ENCODE assay signal across 7 cellular contexts in genomic region chr5:112738180-112738560, GRCh38. TPM values are rescaled to one million over a fixed set of nuclear protein-coding genes. Genes with fewer than 3 reads are reported as not detected.
DNase-seq lines count a peak whose midpoint lies in the region; ATAC-seq and TF ChIP-seq lines count a peak whose summit lies in the region.

No MANE protein-coding gene starts in this region.

- intact Hi-C loops in HCT116 (cut with micrococcal nuclease), result no loop called here

- H3K4me2 ChIP-seq in HCT116 (ENCODE audit: low read length), result peak overlapping the region; percentile 91

- H3K9ac ChIP-seq in HCT116 (ENCODE audit: low read length) (peak overlapping the region; percentile 51; the same call in 1 of the 2 replicates), liver (ENCODE audit: low read depth in 1 of 2, low read length in 2 of 2) (no peak overlapping the region)

- H3K9me2 ChIP-seq in HCT116 (ENCODE audit: insufficient read depth), result no peaks in the 10 kb centered on the region

- H3K9me3 ChIP-seq in HCT116 (ENCODE audit: control insufficient read depth in 1 of 2, insufficient read depth in 1 of 2, low read depth in 1 of 2, low read length in 2 of 2) (no peaks in the 10 kb centered on the region), liver (ENCODE audit: control insufficient read depth in 4 of 4, low read length in 3 of 4) (no peaks in the 10 kb centered on the region), thoracic aorta (no peaks in the 10 kb centered on the region)

- POLR2A ChIA-PET in HCT116 (lab: Charles Lee), result no interaction called here

- no peaks in the 10 kb centered on the region for H3K27me3 ChIP-seq in HCT116 (ENCODE audit: insufficient read depth, low read length)
- no peaks in the 10 kb centered on the region for H3K27me3 ChIP-seq in liver (ENCODE audit: control insufficient read depth in 4 of 4, insufficient read depth in 4 of 4, low read length in 3 of 4)
- H3K27me3 ChIP-seq in thoracic aorta (replicated peaks; ENCODE audit: insufficient read depth), result no peaks in the 10 kb centered on the region

- TF ChIP-seq POLR2A in HCT116 (IDR thresholded peaks at IDR 0.05; ENCODE audit: borderline replicate concordance, extremely low read depth, insufficient read depth, insufficient read length), result no peak

- TF ChIP-seq RAD21 in HCT116 (IDR thresholded peaks at IDR 0.05; ENCODE audit: low read depth) (no peak), liver (IDR thresholded peaks at IDR 0.05) (no peak)

- H3K4me1 ChIP-seq in HCT116 (ENCODE audit: control insufficient read depth in 1 of 2, insufficient read depth in 2 of 2, low read length in 2 of 2) (peaks cover 0 to 13% of the 10 kb centered on the region in 2 experiments; a peak in 2 of 4 replicates), liver (ENCODE audit: control insufficient read depth in 4 of 4, insufficient read depth in 4 of 4, low read length in 3 of 4) (peaks cover 0 to 13% (median 0%) of the 10 kb centered on the region in 4 donors), thoracic aorta (ENCODE audit: control insufficient read depth in 1 of 2, low read depth in 2 of 2) (peaks cover 18 to 42% of the 10 kb centered on the region in 2 donors)

- TF ChIP-seq CTCF in HCT116 (IDR thresholded peaks at IDR 0.05 in 2 of 3, conservative IDR thresholded peaks at IDR 0.05 in 1 of 3; ENCODE audit: borderline replicate concordance in 1 of 3, insufficient read depth in 1 of 3, low read depth in 2 of 3, low read length in 2 of 3) (no peak), liver (IDR thresholded peaks at IDR 0.05; ENCODE audit: low read depth, low read length, missing input control) (no peak), thoracic aorta (IDR thresholded peaks at IDR 0.05) (no peak)

- ATAC-seq in HCT116 (peak; percentile 2; the same call in 1 of the 2 replicates), thoracic aorta (ENCODE audit: insufficient number of reproducible peaks, low FRiP score, low read depth) (no peak)

- WGBS in liver, result 64% methylated on average over 5 of the region's 5 CpGs

- BruUV-seq in HCT116 (replicated peaks; lab: Mats Ljungman, UMichigan), result TSS peak; percentile 51

- H3K36me3 ChIP-seq in HCT116 (ENCODE audit: control insufficient read depth in 1 of 2, insufficient read depth in 2 of 2, low read length in 2 of 2) (no peaks in the 10 kb centered on the region), liver (ENCODE audit: control insufficient read depth in 4 of 4, insufficient read depth in 3 of 4, low read depth in 1 of 4, low read length in 3 of 4) (no peaks in the 10 kb centered on the region), thoracic aorta (no peaks in the 10 kb centered on the region)

- H3K4me3 ChIP-seq in GM08714 (ENCODE audit: low read length) (peak overlapping the region; percentile 75), HCT116 (replicated peaks in 1 of 2; ENCODE audit: low read depth in 1 of 2, low read length in 2 of 2) (peak overlapping the region; percentile 58 to 63), liver (ENCODE audit: low read depth in 1 of 3, low read length in 3 of 3) (peak overlapping the region; percentile 48 to 57 (median 54)), thoracic aorta (peak overlapping the region; percentile 84)

- CTCF ChIA-PET in HCT116 (lab: Charles Lee), result interaction anchor here (1.8 kb wide), 1 partner anchor 19 kb away, joined by 5 read pairs; no protein-coding TSS in a partner anchor

- H2AFZ ChIP-seq in HCT116 (ENCODE audit: low read depth, low read length, poor library complexity, severe bottlenecking), result no peak overlapping the region

- no peak overlapping the region for H3K27ac ChIP-seq in HCT116 (ENCODE audit: low read depth, low read length)
- H3K27ac ChIP-seq in liver (ENCODE audit: low read depth in 1 of 2, low read length in 2 of 2), result peak overlapping the region; percentile 2 to 59
- H3K27ac ChIP-seq in thoracic aorta, result peak overlapping the region; percentile 33 to 68

- peaks cover 8% of the 10 kb centered on the region for H3K79me2 ChIP-seq in HCT116 (ENCODE audit: insufficient read depth, low read length)

- DNase-seq in HCT116 (ENCODE audit: low read depth, low spot score), result no peak
- DNase-seq in NCI-H69 (lab: John Stamatoyannopoulos, UW), result peak; percentile 73
- DNase-seq in cerebellum (ENCODE audit: low spot score), result peak; percentile 36
- DNase-seq in thoracic aorta (ENCODE audit: low spot score), result no peak
- no peak for DNase-seq in ecto neural progenitor cell (ENCODE audit: low spot score)

- RAD21 ChIA-PET in HCT116 (lab: Charles Lee; ENCODE audit: low non-redundant PET in 1 of 2, low total read pairs in 2 of 2, uncharacterized antibody in 2 of 2, unreplicated experiment in 2 of 2), result no interaction called here

- no peaks in the 10 kb centered on the region for H4K20me1 ChIP-seq in HCT116 (ENCODE audit: insufficient read depth)

TF ChIP-seq in HCT116, 20 proteins besides CTCF, POLR2A, EP300 and RAD21:
- no peak for TF ChIP-seq ELF1 (IDR thresholded peaks at IDR 0.05; ENCODE audit: borderline replicate concordance, low read depth)
- TF ChIP-seq REST (IDR thresholded peaks at IDR 0.05; ENCODE audit: low read depth), result no peak
- no peak for TF ChIP-seq YY1 (IDR thresholded peaks at IDR 0.05; ENCODE audit: extremely low read depth, insufficient replicate concordance, low read depth, low read length)
- TF ChIP-seq JUND (IDR thresholded peaks at IDR 0.05), result no peak
- no peak for TF ChIP-seq SRF (IDR thresholded peaks at IDR 0.05; ENCODE audit: low read depth)
- TF ChIP-seq TCF7L2 (IDR thresholded peaks at IDR 0.05; ENCODE audit: borderline replicate concordance, extremely low read depth, insufficient read depth, insufficient read length), result no peak
- no peak for TF ChIP-seq SP1 (IDR thresholded peaks at IDR 0.05; ENCODE audit: low read depth)
TF ChIP-seq in HCT116: peak in this region for 0.

TF ChIP-seq in liver, 16 proteins besides CTCF, POLR2A, EP300 and RAD21:
- no peak for TF ChIP-seq NR2F2 (IDR thresholded peaks at IDR 0.05)
- TF ChIP-seq, protein P1, sequence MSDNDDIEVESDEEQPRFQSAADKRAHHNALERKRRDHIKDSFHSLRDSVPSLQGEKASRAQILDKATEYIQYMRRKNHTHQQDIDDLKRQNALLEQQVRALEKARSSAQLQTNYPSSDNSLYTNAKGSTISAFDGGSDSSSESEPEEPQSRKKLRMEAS (IDR thresholded peaks at IDR 0.05), result no peak

RNA-seq across cellular contexts. Expression of gene APC, which starts 0.5 kb away (rescaled TPM):
- total RNA-seq in HCT116 (2021; ENCODE audit: unreplicated experiment) (24.0 TPM), cerebellum (293 TPM), liver (10 to 100 TPM; 33.6 to 36.2 TPM), thoracic aorta (10 to 100 TPM; 58.6 to 83.7 TPM)
- polyA plus RNA-seq in HCT116 (2012), result 4.7 and 7.8 TPM in 2 replicates
- polyA plus RNA-seq in liver, result 10 to 100 TPM in 1 of 2 donors, 1 to 10 TPM in 1; 4.8 to 15.2 TPM

Comparison
In these comparisons a context has a peak if more than half of its experiments do, and no peak if none do; other contexts are left out.
1. DNase-seq: peak in NCI-H69 (single experiment) and cerebellum (single experiment); none in HCT116 (single experiment), thoracic aorta (single experiment) and ecto neural progenitor cell (single experiment).
2. Peak in every context shown above with its lines, with median percentiles within 50 percentile points of each other: H3K4me3 ChIP-seq.